In genomic region chr1:21618059-21618458, GRCh38 we compare ENCODE assay signal across 21 cellular contexts.
"Had no signal": no experiment of that assay in that cellular context is flagged by ENCODE, and none has a peak within 500 bp of the region (broad histone marks: within the 10 kb centered on the region; RNA-seq: fewer than 3 reads in every experiment).

No MANE protein-coding gene starts in this region.

- FAIRE-seq: RCC 7860 had no signal

- DNase-seq: Karpas-422, KBM-7, MG63, NCI-H1092, NCI-H1436, NCI-H187, NCI-H2029, NCI-H2081 treated with DMSO at 0.1 percent for 48 hours, NCI-H2171, NCI-H226, NCI-H446, NCI-H510A, NCI-H524 treated with DMSO at 0.1 percent for 48 hours, NCI-H69, NCI-H774, Right ventricle myocardium superior, RPMI8226, SIG-M5 had no signal

- H3K36me3 ChIP-seq: MG63, SJSA1 had no signal

- H3K27me3 ChIP-seq: MG63 had no signal

- H3K27ac ChIP-seq: SJSA1, SK-N-MC had no signal

- H3K9me3 ChIP-seq: MG63, SJSA1 had no signal

- H3K4me3 ChIP-seq: MG63, SJSA1, SK-N-MC had no signal
